In genomic region chr2:219997341-219997851, GRCh38 we compare ENCODE assay signal across 9 cellular contexts.
DNase-seq lines count a peak whose midpoint lies in the region; ATAC-seq and TF ChIP-seq lines count a peak whose summit lies in the region.
"Had no signal": no experiment of that assay in that cellular context is flagged by ENCODE, and none has a peak within 500 bp of the region (broad histone marks: within the 10 kb centered on the region; RNA-seq: fewer than 3 reads in every experiment).

No MANE protein-coding gene starts in this region.

- H3K4me1 ChIP-seq in OCI-LY1 (ENCODE audit: insufficient read depth, low read length, severe bottlenecking) = no peaks in the 10 kb centered on the region

- H3K27me3 Mint-ChIP-seq in activated T-helper 2 cell treated with anti-CD3 and anti-CD28 coated beads, Interferon-gamma antibody, Interleukin-2, Interleukin-4, amounts not matched to agents 10 μg/mL and 5 μg/mL and 100 μg/mL, durations not matched to agents 14 hours and 24 hours and 36 hours (ENCODE audit: low read depth) = no peaks in the 10 kb centered on the region
- H3K27me3 Mint-ChIP-seq: dendritic cell treated with granulocyte-macrophage colony-stimulating factor and Interleukin-4, amounts not matched to agents 40 ng/mL and 50 ng/mL, for 4 days had no signal

- no peak overlapping the region for H2AFZ ChIP-seq in OCI-LY1 (ENCODE audit: low read length)

- H3K9me3 Mint-ChIP-seq in activated T-helper 2 cell treated with anti-CD3 and anti-CD28 coated beads, Interferon-gamma antibody, Interleukin-2, Interleukin-4, amounts not matched to agents 10 μg/mL and 5 μg/mL and 100 μg/mL, durations not matched to agents 14 hours and 24 hours and 36 hours = no peaks in the 10 kb centered on the region
- H3K9me3 Mint-ChIP-seq: dendritic cell treated with granulocyte-macrophage colony-stimulating factor and Interleukin-4, amounts not matched to agents 40 ng/mL and 50 ng/mL, for 4 days had no signal

- no peak overlapping the region for H3K27ac Mint-ChIP-seq in activated T-helper 2 cell treated with anti-CD3 and anti-CD28 coated beads, Interferon-gamma antibody, Interleukin-2, Interleukin-4, amounts not matched to agents 10 μg/mL and 5 μg/mL and 100 μg/mL, durations not matched to agents 14 hours and 24 hours and 36 hours
- H3K27ac Mint-ChIP-seq: dendritic cell treated with granulocyte-macrophage colony-stimulating factor and Interleukin-4, amounts not matched to agents 40 ng/mL and 50 ng/mL, for 4 days had no signal

- no peak overlapping the region for H3K4me3 Mint-ChIP-seq in activated T-helper 2 cell treated with anti-CD3 and anti-CD28 coated beads, Interferon-gamma antibody, Interleukin-2, Interleukin-4, amounts not matched to agents 10 μg/mL and 5 μg/mL and 100 μg/mL, durations not matched to agents 14 hours and 24 hours and 36 hours (ENCODE audit: low read depth)
- H3K4me3 Mint-ChIP-seq: dendritic cell treated with granulocyte-macrophage colony-stimulating factor and Interleukin-4, amounts not matched to agents 40 ng/mL and 50 ng/mL, for 4 days had no signal

- no peaks in the 10 kb centered on the region for H3F3A ChIP-seq in OCI-LY1 (ENCODE audit: insufficient read depth, low read length)

- no peak overlapping the region for H3K27ac ChIP-seq in OCI-LY1 (ENCODE audit: low read depth, low read length, poor library complexity, severe bottlenecking)
- peak overlapping the region in 12 of 21 experiments; percentile 8 to 63 (median 28) for H3K27ac ChIP-seq in skin epidermis

- H3K79me2 ChIP-seq in OCI-LY1 (ENCODE audit: insufficient read depth, low read length) = no peaks in the 10 kb centered on the region

- DNase-seq in stimulated activated CD4-positive, alpha-beta T cell treated with anti-CD3 and anti-CD28 coated beads, Interleukin-2, amount 100 ng/mL, for 48 hours = peak; percentile 5 to 14
- DNase-seq in stimulated activated CD4-positive, alpha-beta T cell treated with anti-CD3 and anti-CD28 coated beads, Interleukin-4, amount 100 ng/mL, for 1 hour = no peak
- peak; percentile 52 for DNase-seq in fibroblast of mammary gland (ENCODE audit: low read depth)
- DNase-seq in activated T-helper 2 cell treated with anti-CD3 and anti-CD28 coated beads, Interferon-gamma antibody, Interleukin-2, Interleukin-4, amounts not matched to agents 10 μg/mL and 5 μg/mL and 100 μg/mL, durations not matched to agents 14 hours and 24 hours and 36 hours (ENCODE audit: low spot score) = no peak

- no peaks in the 10 kb centered on the region for H3K9me2 ChIP-seq in OCI-LY1 (ENCODE audit: low read depth, low read length)

- ATAC-seq in GM18519 (IDR thresholded peaks at IDR 0.05; ENCODE audit: low FRiP score, unreplicated experiment) (no peak), HG02885 (IDR thresholded peaks at IDR 0.05; ENCODE audit: poor library complexity, unreplicated experiment) (no peak)

- TF ChIP-seq CTCF in OCI-LY1 (IDR thresholded peaks at IDR 0.05; ENCODE audit: low read length) (peak; percentile 56; the same call in 1 of the 2 replicates), fibroblast of mammary gland (conservative IDR thresholded peaks at IDR 0.05; ENCODE audit: control insufficient read depth, insufficient read depth, low read depth, low read length) (peak; percentile 55)

- no peaks in the 10 kb centered on the region for H4K20me1 ChIP-seq in OCI-LY1 (ENCODE audit: insufficient read depth, low read length)

- H3K9ac ChIP-seq in OCI-LY1 (ENCODE audit: low read length) = no peak overlapping the region

- H3K36me3 Mint-ChIP-seq in activated T-helper 2 cell treated with anti-CD3 and anti-CD28 coated beads, Interferon-gamma antibody, Interleukin-2, Interleukin-4, amounts not matched to agents 10 μg/mL and 5 μg/mL and 100 μg/mL, durations not matched to agents 14 hours and 24 hours and 36 hours (ENCODE audit: low read depth) = no peaks in the 10 kb centered on the region

- no peaks in the 10 kb centered on the region for H3K9me3 ChIP-seq in OCI-LY1 (ENCODE audit: low read length)

- no peak overlapping the region for H3K4me2 ChIP-seq in OCI-LY1 (ENCODE audit: low read length)

- H3K4me1 Mint-ChIP-seq in activated T-helper 2 cell treated with anti-CD3 and anti-CD28 coated beads, Interferon-gamma antibody, Interleukin-2, Interleukin-4, amounts not matched to agents 10 μg/mL and 5 μg/mL and 100 μg/mL, durations not matched to agents 14 hours and 24 hours and 36 hours (ENCODE audit: low read depth) = no peaks in the 10 kb centered on the region

- intact Hi-C loops in activated T-helper 2 cell treated with anti-CD3 and anti-CD28 coated beads, Interferon-gamma antibody, Interleukin-2, Interleukin-4, amounts not matched to agents 10 μg/mL and 5 μg/mL and 100 μg/mL, durations not matched to agents 14 hours and 24 hours and 36 hours (cut with micrococcal nuclease) = no loop called here

- no peaks in the 10 kb centered on the region for H3K36me3 ChIP-seq in OCI-LY1 (ENCODE audit: insufficient read depth, low read length)

- H3K4me3 ChIP-seq in OCI-LY1 (ENCODE audit: low read depth, low read length, poor library complexity, severe bottlenecking) = no peak overlapping the region
- no peak overlapping the region for H3K4me3 ChIP-seq in fibroblast of mammary gland (ENCODE audit: control insufficient read depth, low read depth, low read length)
- H3K4me3 ChIP-seq in skin epidermis = no peak overlapping the region

- no peaks in the 10 kb centered on the region for H3K27me3 ChIP-seq in OCI-LY1 (ENCODE audit: insufficient read depth, low read length)

Comparison
In these comparisons a context has a peak if more than half of its experiments do, and no peak if none do; other contexts are left out.
1. DNase-seq: peak in stimulated activated CD4-positive, alpha-beta T cell treated with anti-CD3 and anti-CD28 coated beads, Interleukin-2, amount 100 ng/mL, for 48 hours (2 of 2) and fibroblast of mammary gland (single experiment); none in stimulated activated CD4-positive, alpha-beta T cell treated with anti-CD3 and anti-CD28 coated beads, Interleukin-4, amount 100 ng/mL, for 1 hour (single experiment) and activated T-helper 2 cell treated with anti-CD3 and anti-CD28 coated beads, Interferon-gamma antibody, Interleukin-2, Interleukin-4, amounts not matched to agents 10 μg/mL and 5 μg/mL and 100 μg/mL, durations not matched to agents 14 hours and 24 hours and 36 hours (single experiment).